Comparison of ENCODE assay signal across 18 cellular contexts in the genomic region with DNA sequence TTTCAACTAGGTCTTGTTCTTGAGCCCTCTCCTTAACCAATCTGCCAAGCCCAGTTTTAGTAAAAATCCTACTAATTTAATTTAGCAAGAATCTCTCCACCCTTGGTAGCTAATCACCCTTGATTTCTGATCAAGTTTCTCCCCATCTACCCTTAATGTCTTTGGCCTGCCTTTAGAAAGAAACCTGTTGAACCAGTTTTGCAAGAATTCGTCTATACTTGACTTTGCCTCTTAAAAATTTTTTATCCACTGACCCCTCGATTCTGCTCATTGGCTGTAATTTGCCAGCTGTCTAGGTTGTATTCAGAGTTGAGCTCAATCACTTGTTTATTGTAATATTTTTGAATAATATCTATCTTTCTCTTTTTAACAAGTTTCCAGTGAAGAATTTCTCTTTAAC.
DNase-seq lines count a peak whose midpoint lies in the region; ATAC-seq and TF ChIP-seq lines count a peak whose summit lies in the region.
"Had no signal": no experiment of that assay in that cellular context is flagged by ENCODE, and none has a peak within 500 bp of the region (broad histone marks: within the 10 kb centered on the region; RNA-seq: fewer than 3 reads in every experiment).

No MANE protein-coding gene starts in this region.

- ATAC-seq in WTC11 (no peak; the same call in 1 of the 2 replicates), left lung (peak; percentile 58), GM21786 (IDR thresholded peaks at IDR 0.05; ENCODE audit: unreplicated experiment) (no peak), GM21576 (IDR thresholded peaks at IDR 0.05; ENCODE audit: unreplicated experiment) (no peak)
- ATAC-seq: activated CD4-positive, CD25-positive, alpha-beta regulatory T cell treated with anti-CD3 and anti-CD28 coated beads, Interleukin-2, amount 50 U/mL, for 24 hours; activated T-cell treated with anti-CD3 and anti-CD28 coated beads, Interleukin-2, amount 50 U/mL, for 72 hours; gastrocnemius medialis had no signal

- H3K27ac ChIP-seq in left lung (no peak overlapping the region), breast epithelium (no peak overlapping the region)
- H3K27ac ChIP-seq: gastrocnemius medialis, right atrium auricular region, uterus had no signal

- no peaks in the 10 kb centered on the region for H3K4me1 ChIP-seq in left lung
- H3K4me1 ChIP-seq in breast epithelium: no peaks in the 10 kb centered on the region
- H3K4me1 ChIP-seq: gastrocnemius medialis, right atrium auricular region, uterus had no signal

- POLR2A ChIA-PET in WTC11 (lab: Charles Lee): no interaction called here

- DNase-seq in DMS53 (lab: John Stamatoyannopoulos, UW): peak; percentile 90
- peak; percentile 59 for DNase-seq in NCI-H1105 treated with DMSO at 0.1 percent for 48 hours (lab: John Stamatoyannopoulos, UW)
- DNase-seq in WTC11 (ENCODE audit: low spot score): no peak
- DNase-seq in left lung: no peak
- no peak for DNase-seq in activated CD8-positive, alpha-beta memory T cell treated with anti-CD3 and anti-CD28 coated beads for 24 hours
- DNase-seq in breast epithelium (ENCODE audit: low spot score in 2 of 2): no peak
- DNase-seq: activated naive CD4-positive, alpha-beta T cell treated with anti-CD3 and anti-CD28 coated beads, Interleukin-2, amount 50 U/mL, for 16 hours; activated T-cell treated with anti-CD3 and anti-CD28 coated beads, Interleukin-2, amount 50 U/mL, for 72 hours; aorta; COR-L47; gastrocnemius medialis; NCI-H187 treated with DMSO at 0.1 percent for 48 hours; uterus had no signal

- H3K27ac Mint-ChIP-seq in WTC11: peak overlapping the region; percentile 24
- H3K27ac Mint-ChIP-seq: activated T-cell treated with anti-CD3 and anti-CD28 coated beads, Interleukin-2, amount 50 U/mL, for 72 hours had no signal

- H3K9me3 Mint-ChIP-seq in WTC11: peaks cover 18% of the 10 kb centered on the region

- H3K4me1 Mint-ChIP-seq in WTC11: peaks cover 47% of the 10 kb centered on the region
- H3K4me1 Mint-ChIP-seq: central memory CD8-positive, alpha-beta T cell had no signal

- no peaks in the 10 kb centered on the region for H3K27me3 ChIP-seq in left lung
- no peaks in the 10 kb centered on the region for H3K27me3 ChIP-seq in breast epithelium
- H3K27me3 ChIP-seq: gastrocnemius medialis, right atrium auricular region, uterus had no signal

- H3K36me3 ChIP-seq in left lung (no peaks in the 10 kb centered on the region), breast epithelium (no peaks in the 10 kb centered on the region)
- H3K36me3 ChIP-seq: gastrocnemius medialis, right atrium auricular region, uterus had no signal

- CTCF ChIA-PET in WTC11 (lab: Charles Lee): interaction anchor here (1.3 kb wide), 1 partner anchor 522 kb away, joined by 3 read pairs; no protein-coding TSS in a partner anchor

- TF ChIP-seq CTCF in WTC11 (IDR thresholded peaks at IDR 0.05): no peak
- TF ChIP-seq CTCF in left lung (IDR thresholded peaks at IDR 0.05): no peak
- TF ChIP-seq CTCF in breast epithelium (IDR thresholded peaks at IDR 0.05): no peak

- peaks cover 4% of the 10 kb centered on the region; the same call in 1 of the 2 replicates for H3K36me3 Mint-ChIP-seq in WTC11

- H3K4me3 ChIP-seq in left lung (no peak overlapping the region), breast epithelium (no peak overlapping the region)
- H3K4me3 ChIP-seq: gastrocnemius medialis, right atrium auricular region, uterus had no signal

- intact Hi-C loops in left lung (cut with DNase I): no loop called here
- intact Hi-C loops in breast epithelium (cut with DNase I; ENCODE audit: low total_unique reads): no loop called here

- H3K9me3 ChIP-seq in left lung: no peaks in the 10 kb centered on the region
- H3K9me3 ChIP-seq in breast epithelium: no peaks in the 10 kb centered on the region
- H3K9me3 ChIP-seq: gastrocnemius medialis, right atrium auricular region, uterus had no signal

- H3K4me3 Mint-ChIP-seq in WTC11: peak overlapping the region; percentile 10
- H3K4me3 Mint-ChIP-seq: activated T-cell treated with anti-CD3 and anti-CD28 coated beads, Interleukin-2, amount 50 U/mL, for 72 hours; central memory CD8-positive, alpha-beta T cell had no signal

- H3K27me3 Mint-ChIP-seq in WTC11 (ENCODE audit: low read depth): no peaks in the 10 kb centered on the region
- H3K27me3 Mint-ChIP-seq: central memory CD8-positive, alpha-beta T cell had no signal

- TF ChIP-seq POLR2A in breast epithelium (IDR thresholded peaks at IDR 0.05): no peak

TF ChIP-seq in WTC11, 78 proteins besides CTCF, POLR2A, EP300 and RAD21:
- TF ChIP-seq, protein P1, sequence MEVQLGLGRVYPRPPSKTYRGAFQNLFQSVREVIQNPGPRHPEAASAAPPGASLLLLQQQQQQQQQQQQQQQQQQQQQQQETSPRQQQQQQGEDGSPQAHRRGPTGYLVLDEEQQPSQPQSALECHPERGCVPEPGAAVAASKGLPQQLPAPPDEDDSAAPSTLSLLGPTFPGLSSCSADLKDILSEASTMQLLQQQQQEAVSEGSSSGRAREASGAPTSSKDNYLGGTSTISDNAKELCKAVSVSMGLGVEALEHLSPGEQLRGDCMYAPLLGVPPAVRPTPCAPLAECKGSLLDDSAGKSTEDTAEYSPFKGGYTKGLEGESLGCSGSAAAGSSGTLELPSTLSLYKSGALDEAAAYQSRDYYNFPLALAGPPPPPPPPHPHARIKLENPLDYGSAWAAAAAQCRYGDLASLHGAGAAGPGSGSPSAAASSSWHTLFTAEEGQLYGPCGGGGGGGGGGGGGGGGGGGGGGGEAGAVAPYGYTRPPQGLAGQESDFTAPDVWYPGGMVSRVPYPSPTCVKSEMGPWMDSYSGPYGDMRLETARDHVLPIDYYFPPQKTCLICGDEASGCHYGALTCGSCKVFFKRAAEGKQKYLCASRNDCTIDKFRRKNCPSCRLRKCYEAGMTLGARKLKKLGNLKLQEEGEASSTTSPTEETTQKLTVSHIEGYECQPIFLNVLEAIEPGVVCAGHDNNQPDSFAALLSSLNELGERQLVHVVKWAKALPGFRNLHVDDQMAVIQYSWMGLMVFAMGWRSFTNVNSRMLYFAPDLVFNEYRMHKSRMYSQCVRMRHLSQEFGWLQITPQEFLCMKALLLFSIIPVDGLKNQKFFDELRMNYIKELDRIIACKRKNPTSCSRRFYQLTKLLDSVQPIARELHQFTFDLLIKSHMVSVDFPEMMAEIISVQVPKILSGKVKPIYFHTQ (CRISPR knock-in tag; IDR thresholded peaks at IDR 0.05): no peak
- TF ChIP-seq TEAD4 (CRISPR knock-in tag; IDR thresholded peaks at IDR 0.05): no peak
- TF ChIP-seq MAX (CRISPR knock-in tag; IDR thresholded peaks at IDR 0.05): no peak
- TF ChIP-seq SP1 (CRISPR knock-in tag; conservative IDR thresholded peaks at IDR 0.05): no peak
- TF ChIP-seq FOXJ3 (CRISPR knock-in tag; IDR thresholded peaks at IDR 0.05; ENCODE audit: borderline replicate concordance): no peak
- no peak for TF ChIP-seq ZNF138 (CRISPR knock-in tag; conservative IDR thresholded peaks at IDR 0.05)

Comparison
In these comparisons a context has a peak if more than half of its experiments do, and no peak if none do; other contexts are left out.
1. DNase-seq: peak in DMS53 (single experiment) and NCI-H1105 treated with DMSO at 0.1 percent for 48 hours (single experiment); none in WTC11 (single experiment), left lung (0 of 2), activated CD8-positive, alpha-beta memory T cell treated with anti-CD3 and anti-CD28 coated beads for 24 hours (single experiment) and breast epithelium (0 of 2).